18 cellular contexts compared by ENCODE assay signal in genomic region chr1:174974711-174975111, GRCh38. TPM values are rescaled to one million over a fixed set of nuclear protein-coding genes. Genes with fewer than 3 reads are reported as not detected.
DNase-seq lines count a peak whose midpoint lies in the region; ATAC-seq and TF ChIP-seq lines count a peak whose summit lies in the region.
"Had no signal": no experiment of that assay in that cellular context is flagged by ENCODE, and none has a peak within 500 bp of the region (broad histone marks: within the 10 kb centered on the region; RNA-seq: fewer than 3 reads in every experiment).

No MANE protein-coding gene starts in this region.

- H3K9me3 ChIP-seq in MG63 (no peaks in the 10 kb centered on the region), WERI-Rb-1 (ENCODE audit: severe bottlenecking) (no peaks in the 10 kb centered on the region), left ventricle myocardium inferior (replicated peaks) (no peaks in the 10 kb centered on the region)
- H3K9me3 ChIP-seq: ascending aorta, tibial nerve had no signal

- ATAC-seq in stimulated activated memory B cell treated with anti-CD40 and anti-IgM and Interleukin-4, amounts not matched to agents 10 μg/mL and 1 μg/mL and 100 μg/mL, for 72 hours: no peak
- ATAC-seq in GM18505 (IDR thresholded peaks at IDR 0.05; ENCODE audit: unreplicated experiment): no peak
- no peak for ATAC-seq in activated CD4-positive, alpha-beta T cell treated with anti-CD3 and anti-CD28 coated beads for 36 hours
- ATAC-seq: HCT116 had no signal

- H3K27me3 ChIP-seq in MG63 (no peaks in the 10 kb centered on the region), WERI-Rb-1 (ENCODE audit: insufficient read depth, low read depth, severe bottlenecking) (no peaks in the 10 kb centered on the region), left ventricle myocardium inferior (ENCODE audit: low read depth) (no peaks in the 10 kb centered on the region)
- H3K27me3 ChIP-seq: ascending aorta, tibial nerve had no signal

- H3K36me3 Mint-ChIP-seq in stimulated activated memory B cell treated with anti-CD40 and anti-IgM and Interleukin-4, amounts not matched to agents 10 μg/mL and 1 μg/mL and 100 μg/mL, for 72 hours: peaks cover 47% of the 10 kb centered on the region
- H3K36me3 Mint-ChIP-seq in activated CD4-positive, alpha-beta T cell treated with anti-CD3 and anti-CD28 coated beads for 36 hours (ENCODE audit: low read depth): peaks cover 14% of the 10 kb centered on the region

- H3K4me1 Mint-ChIP-seq in stimulated activated memory B cell treated with anti-CD40 and anti-IgM and Interleukin-4, amounts not matched to agents 10 μg/mL and 1 μg/mL and 100 μg/mL, for 72 hours: peaks cover 17% of the 10 kb centered on the region
- H3K4me1 Mint-ChIP-seq in activated CD4-positive, alpha-beta T cell treated with anti-CD3 and anti-CD28 coated beads for 36 hours: peaks cover 40% of the 10 kb centered on the region

- no peak overlapping the region for H3K4me3 Mint-ChIP-seq in stimulated activated memory B cell treated with anti-CD40 and anti-IgM and Interleukin-4, amounts not matched to agents 10 μg/mL and 1 μg/mL and 100 μg/mL, for 72 hours
- no peak overlapping the region for H3K4me3 Mint-ChIP-seq in activated CD4-positive, alpha-beta T cell treated with anti-CD3 and anti-CD28 coated beads for 36 hours
- H3K4me3 Mint-ChIP-seq: activated CD4-positive, alpha-beta memory T cell treated with anti-CD3 and anti-CD28 coated beads, Interleukin-2, amount 10 ng/mL, durations not matched to agents 7 days and 5 days; activated naive CD4-positive, alpha-beta T cell treated with anti-CD3 and anti-CD28 coated beads, Interleukin-2, amount 10 ng/mL, durations not matched to agents 7 days and 5 days had no signal

- DNase-seq in MG63 (peak; percentile 16), WERI-Rb-1 (peak; percentile 89), left ventricle myocardium inferior (peak; percentile 46), COR-L47 (lab: John Stamatoyannopoulos, UW) (no peak)
- no peak for DNase-seq in activated CD4-positive, alpha-beta T cell treated with anti-CD3 and anti-CD28 coated beads for 36 hours
- DNase-seq: activated CD4-positive, alpha-beta memory T cell treated with anti-CD3 and anti-CD28 coated beads, Interleukin-2, amount 10 ng/mL, durations not matched to agents 7 days and 5 days; activated naive CD4-positive, alpha-beta T cell treated with anti-CD3 and anti-CD28 coated beads, Interleukin-2, amount 10 ng/mL, durations not matched to agents 7 days and 5 days; AML-193; IMR-90; NCI-H187; stimulated activated naive CD4-positive, alpha-beta T cell; T-helper 2 cell had no signal

- CTCF ChIA-PET in activated CD4-positive, alpha-beta T cell treated with anti-CD3 and anti-CD28 coated beads for 36 hours (lab: Charles Lee): interaction anchor here (1.1 to 1.6 kb wide), 2 partner anchors 8 to 203 kb away, joined by 3 to 4 read pairs; no protein-coding TSS in a partner anchor

- TF ChIP-seq CTCF in WERI-Rb-1 (IDR thresholded peaks at IDR 0.05; ENCODE audit: low read depth, low read length): no peak
- no peak for TF ChIP-seq CTCF in left ventricle myocardium inferior (IDR thresholded peaks at IDR 0.05; ENCODE audit: borderline replicate concordance)

- no peaks in the 10 kb centered on the region for H3K9me3 Mint-ChIP-seq in stimulated activated memory B cell treated with anti-CD40 and anti-IgM and Interleukin-4, amounts not matched to agents 10 μg/mL and 1 μg/mL and 100 μg/mL, for 72 hours
- no peaks in the 10 kb centered on the region for H3K9me3 Mint-ChIP-seq in activated CD4-positive, alpha-beta T cell treated with anti-CD3 and anti-CD28 coated beads for 36 hours (ENCODE audit: low read depth)
- H3K9me3 Mint-ChIP-seq: activated CD4-positive, alpha-beta memory T cell treated with anti-CD3 and anti-CD28 coated beads, Interleukin-2, amount 10 ng/mL, durations not matched to agents 7 days and 5 days; activated naive CD4-positive, alpha-beta T cell treated with anti-CD3 and anti-CD28 coated beads, Interleukin-2, amount 10 ng/mL, durations not matched to agents 7 days and 5 days had no signal

- H3K27me3 Mint-ChIP-seq in stimulated activated memory B cell treated with anti-CD40 and anti-IgM and Interleukin-4, amounts not matched to agents 10 μg/mL and 1 μg/mL and 100 μg/mL, for 72 hours: no peaks in the 10 kb centered on the region
- no peaks in the 10 kb centered on the region for H3K27me3 Mint-ChIP-seq in activated CD4-positive, alpha-beta T cell treated with anti-CD3 and anti-CD28 coated beads for 36 hours
- H3K27me3 Mint-ChIP-seq: activated CD4-positive, alpha-beta memory T cell treated with anti-CD3 and anti-CD28 coated beads, Interleukin-2, amount 10 ng/mL, durations not matched to agents 7 days and 5 days; activated naive CD4-positive, alpha-beta T cell treated with anti-CD3 and anti-CD28 coated beads, Interleukin-2, amount 10 ng/mL, durations not matched to agents 7 days and 5 days had no signal

- H3K4me3 ChIP-seq in MG63 (no peak overlapping the region), WERI-Rb-1 (ENCODE audit: low read depth, low read length) (no peak overlapping the region), left ventricle myocardium inferior (no peak overlapping the region)
- H3K4me3 ChIP-seq: ascending aorta, lung, tibial nerve had no signal

- no peak for TF ChIP-seq POLR2A in GM18505 (IDR thresholded peaks at IDR 0.05; ENCODE audit: borderline replicate concordance, extremely low read depth, insufficient read depth, insufficient read length)

- intact Hi-C loops in left ventricle myocardium inferior (cut with micrococcal nuclease): no loop called here
- intact Hi-C loops in activated CD4-positive, alpha-beta T cell treated with anti-CD3 and anti-CD28 coated beads for 36 hours (cut with DNase I, micrococcal nuclease): no loop called here

- POLR2A ChIA-PET in activated CD4-positive, alpha-beta T cell treated with anti-CD3 and anti-CD28 coated beads for 36 hours (lab: Charles Lee): no interaction called here

- H3K36me3 ChIP-seq in MG63 (no peaks in the 10 kb centered on the region), WERI-Rb-1 (no peaks in the 10 kb centered on the region), left ventricle myocardium inferior (peaks cover 13% of the 10 kb centered on the region)

- H3K27ac ChIP-seq in WERI-Rb-1 (peak overlapping the region; percentile 69), left ventricle myocardium inferior (replicated peaks) (no peak overlapping the region)
- H3K27ac ChIP-seq: ascending aorta, tibial nerve had no signal

- peak overlapping the region; percentile 55 for H3K27ac Mint-ChIP-seq in stimulated activated memory B cell treated with anti-CD40 and anti-IgM and Interleukin-4, amounts not matched to agents 10 μg/mL and 1 μg/mL and 100 μg/mL, for 72 hours
- H3K27ac Mint-ChIP-seq in activated CD4-positive, alpha-beta T cell treated with anti-CD3 and anti-CD28 coated beads for 36 hours: no peak overlapping the region
- H3K27ac Mint-ChIP-seq: activated CD4-positive, alpha-beta memory T cell treated with anti-CD3 and anti-CD28 coated beads, Interleukin-2, amount 10 ng/mL, durations not matched to agents 7 days and 5 days; activated naive CD4-positive, alpha-beta T cell treated with anti-CD3 and anti-CD28 coated beads, Interleukin-2, amount 10 ng/mL, durations not matched to agents 7 days and 5 days had no signal

- peaks cover 29% of the 10 kb centered on the region for H3K4me1 ChIP-seq in left ventricle myocardium inferior
- H3K4me1 ChIP-seq: ascending aorta had no signal

RNA-seq across cellular contexts. Expression of gene CACYBP, which starts 25.0 kb away (rescaled TPM):
- 423 and 980 TPM in 2 replicates for total RNA-seq in MG63 (2014; rRNA removed; shearing (Covaris generic); ENCODE audit: low replicate concordance)
- total RNA-seq in left ventricle myocardium inferior: 75.6 TPM
- 100 to 1,000 TPM; 394 to 452 TPM for total RNA-seq in activated CD4-positive, alpha-beta T cell treated with anti-CD3 and anti-CD28 coated beads for 36 hours

RNA-seq across cellular contexts. Expression of gene MRPS14, which starts 48.5 kb away (rescaled TPM):
- total RNA-seq in MG63 (2014; rRNA removed; shearing (Covaris generic); ENCODE audit: low replicate concordance): 13.3 and 22.5 TPM in 2 replicates
- 25.4 TPM for total RNA-seq in left ventricle myocardium inferior
- total RNA-seq in activated CD4-positive, alpha-beta T cell treated with anti-CD3 and anti-CD28 coated beads for 36 hours: 10 to 100 TPM; 38.7 to 43.7 TPM

Comparison
In these comparisons a context has a peak if more than half of its experiments do, and no peak if none do; other contexts are left out.
1. DNase-seq: peak in MG63 (single experiment), WERI-Rb-1 (single experiment) and left ventricle myocardium inferior (single experiment); none in activated CD4-positive, alpha-beta T cell treated with anti-CD3 and anti-CD28 coated beads for 36 hours (single experiment) and COR-L47 (single experiment).